In the genomic region with DNA sequence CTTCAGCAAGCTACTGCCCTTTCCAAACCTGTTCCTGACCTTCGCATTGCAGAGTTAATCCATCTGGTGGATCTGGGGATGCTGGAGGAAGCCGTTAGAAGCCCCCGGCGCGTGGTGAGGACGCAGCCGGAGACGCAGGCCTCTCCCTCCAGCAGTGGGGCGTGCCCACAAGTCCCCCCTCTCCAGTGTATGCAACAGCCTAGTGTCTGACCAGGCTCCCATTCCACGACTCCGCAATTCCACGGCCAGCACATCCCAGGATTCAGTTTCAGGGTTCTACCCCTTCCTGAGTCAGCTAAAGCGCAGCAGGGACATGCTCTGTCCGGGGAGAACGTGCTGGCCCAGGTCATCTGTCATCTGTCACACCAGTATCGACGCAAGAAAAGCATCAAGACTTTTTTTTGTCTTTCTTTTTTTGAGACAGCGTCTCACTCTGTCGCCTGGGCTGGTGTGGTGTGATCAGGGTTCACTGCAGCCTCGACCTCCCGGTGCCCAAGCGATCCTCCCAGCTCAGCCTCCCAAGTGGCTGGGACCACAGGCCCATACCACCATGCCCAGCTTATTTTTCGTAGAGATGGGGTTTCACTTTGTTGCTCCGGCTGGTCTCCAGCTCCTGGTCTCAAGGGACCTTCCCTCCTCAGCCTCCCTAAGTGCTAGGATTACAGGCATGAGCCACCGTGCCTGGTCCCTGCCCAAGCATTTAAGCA, we compare ENCODE assay signal across 2 cellular contexts.
TF ChIP-seq lines count a peak whose summit lies in the region.

No MANE protein-coding gene starts in this region.

TF ChIP-seq in IMR-90, 13 proteins besides CTCF, POLR2A, EP300 and RAD21:
- no peak for TF ChIP-seq CEBPB (IDR thresholded peaks at IDR 0.05; ENCODE audit: low read depth, low read length)
- no peak for TF ChIP-seq RCOR1 (IDR thresholded peaks at IDR 0.05; ENCODE audit: insufficient replicate concordance, low read length)
- TF ChIP-seq MXI1 (IDR thresholded peaks at IDR 0.05; ENCODE audit: borderline replicate concordance, low read depth, low read length), result no peak
- no peak for TF ChIP-seq RFX5 (IDR thresholded peaks at IDR 0.05; ENCODE audit: low read depth, low read length)
- TF ChIP-seq MAFK (IDR thresholded peaks at IDR 0.05; ENCODE audit: low read depth, low read length), result no peak
- TF ChIP-seq NFE2L2 (IDR thresholded peaks at IDR 0.05; ENCODE audit: low read depth, low read length), result no peak
- no peak for TF ChIP-seq FOS (IDR thresholded peaks at IDR 0.05; ENCODE audit: low read depth, low read length)
- no peak for TF ChIP-seq MAZ (IDR thresholded peaks at IDR 0.05; ENCODE audit: borderline replicate concordance, low read depth, low read length)
- TF ChIP-seq, protein P1, sequence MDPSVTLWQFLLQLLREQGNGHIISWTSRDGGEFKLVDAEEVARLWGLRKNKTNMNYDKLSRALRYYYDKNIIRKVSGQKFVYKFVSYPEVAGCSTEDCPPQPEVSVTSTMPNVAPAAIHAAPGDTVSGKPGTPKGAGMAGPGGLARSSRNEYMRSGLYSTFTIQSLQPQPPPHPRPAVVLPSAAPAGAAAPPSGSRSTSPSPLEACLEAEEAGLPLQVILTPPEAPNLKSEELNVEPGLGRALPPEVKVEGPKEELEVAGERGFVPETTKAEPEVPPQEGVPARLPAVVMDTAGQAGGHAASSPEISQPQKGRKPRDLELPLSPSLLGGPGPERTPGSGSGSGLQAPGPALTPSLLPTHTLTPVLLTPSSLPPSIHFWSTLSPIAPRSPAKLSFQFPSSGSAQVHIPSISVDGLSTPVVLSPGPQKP (IDR thresholded peaks at IDR 0.05; ENCODE audit: borderline replicate concordance, low read depth, low read length), result no peak
- no peak for TF ChIP-seq BHLHE40 (IDR thresholded peaks at IDR 0.05; ENCODE audit: low read depth, low read length)
- no peak for TF ChIP-seq CHD1 (IDR thresholded peaks at IDR 0.05; ENCODE audit: low read depth, low read length)
- no peak for TF ChIP-seq SMC3 (IDR thresholded peaks at IDR 0.05; ENCODE audit: low read depth, low read length)
- no peak for TF ChIP-seq USF2 (IDR thresholded peaks at IDR 0.05; ENCODE audit: low read depth, low read length)

TF ChIP-seq in H1, 55 proteins besides CTCF, POLR2A, EP300 and RAD21:
- TF ChIP-seq SP2 (IDR thresholded peaks at IDR 0.05; ENCODE audit: low read length) (no peak), BCL11A (IDR thresholded peaks at IDR 0.05; ENCODE audit: low read depth in 2 of 2, low read length in 2 of 2) (no peak), KDM4A (IDR thresholded peaks at IDR 0.05; ENCODE audit: low read depth, low read length, severe bottlenecking) (no peak), SP1 (IDR thresholded peaks at IDR 0.05; ENCODE audit: low read depth, low read length) (no peak), YY1 (IDR thresholded peaks at IDR 0.05; ENCODE audit: low read depth, low read length) (no peak), TCF12 (IDR thresholded peaks at IDR 0.05; ENCODE audit: low read depth, low read length) (no peak), RXRA (IDR thresholded peaks at IDR 0.05; ENCODE audit: insufficient read depth, low read depth, low read length) (no peak), HDAC6 (IDR thresholded peaks at IDR 0.05; ENCODE audit: low read depth, low read length) (no peak), TBP (IDR thresholded peaks at IDR 0.05; ENCODE audit: low read depth, low read length) (no peak)
